7 cellular contexts compared by ENCODE assay signal in the genomic region with DNA sequence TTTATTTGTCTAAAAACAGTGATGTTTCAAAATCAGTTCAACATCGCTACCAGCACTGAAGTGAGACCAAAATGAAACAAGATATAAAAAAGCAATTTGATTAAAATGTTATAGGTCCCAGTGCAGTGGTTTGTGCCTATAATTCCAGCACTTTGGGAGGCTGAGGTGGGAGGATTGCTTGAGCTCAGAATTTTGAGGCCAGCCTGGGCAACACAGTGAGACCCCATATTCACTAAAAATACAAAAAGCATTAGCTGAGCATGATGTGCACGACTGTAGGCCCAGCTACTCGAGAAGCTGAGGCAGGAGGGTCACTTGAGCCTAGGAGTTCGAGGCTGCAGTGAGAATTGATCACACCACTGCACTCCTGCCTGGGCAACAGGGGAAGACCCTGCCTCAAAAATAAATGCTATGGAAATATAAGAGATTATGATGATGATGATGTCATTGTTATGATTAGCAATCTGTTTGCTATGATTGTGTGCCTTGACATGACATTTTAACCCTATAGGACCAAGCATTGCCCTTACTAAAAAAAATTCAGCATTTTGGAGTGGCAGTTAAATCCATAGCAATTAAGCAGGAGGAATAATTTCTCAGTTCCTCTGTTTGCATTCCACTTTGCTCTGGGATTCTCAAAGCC.
DNase-seq lines count a peak whose midpoint lies in the region; ATAC-seq, FAIRE-seq and TF ChIP-seq lines count a peak whose summit lies in the region.
"Not testable (repeated sequence)": the region's sequence is repeated elsewhere in the genome, so short reads cannot be mapped to it uniquely, and the experiment has no call there.

No MANE protein-coding gene starts in this region.

- not testable (repeated sequence) for H4K5ac ChIP-seq in H1 (ENCODE audit: insufficient read length, low read depth, low read length)

- not testable (repeated sequence) for H2BK5ac ChIP-seq in H1 (ENCODE audit: low read depth, low read length)

- not testable (repeated sequence) for TF ChIP-seq CTCF in CD8-positive, alpha-beta T cell (IDR thresholded peaks at IDR 0.05); WTC11 (IDR thresholded peaks at IDR 0.05); GM12878 (IDR thresholded peaks at IDR 0.05 in 2 of 3, conservative IDR thresholded peaks at IDR 0.05 in 1 of 3; ENCODE audit: control insufficient read depth in 2 of 3, extremely low read depth in 1 of 3, insufficient read depth in 1 of 3, low read depth in 3 of 3, low read length in 3 of 3); H1 (IDR thresholded peaks at IDR 0.05; ENCODE audit: control extremely low read depth in 1 of 3, insufficient read depth in 1 of 3, low read depth in 1 of 3, low read length in 3 of 3); HepG2 (CRISPR knock-in tag; IDR thresholded peaks at IDR 0.05)

- H3K4me2 ChIP-seq in GM12878 (ENCODE audit: control insufficient read depth, insufficient read depth); H1 (ENCODE audit: insufficient read depth in 1 of 2, low read depth in 2 of 2, low read length in 2 of 2); HepG2 (ENCODE audit: low read depth, low read length): not testable (repeated sequence)

- in situ Hi-C loops in GM12878 (cut with MboI); HepG2 (cut with HindIII; ENCODE audit: extremely low pct_ligation_motif_present, low pct_unique_long_range_greater_than_20kb): not testable (repeated sequence)

- not testable (repeated sequence) for H2BK20ac ChIP-seq in H1 (ENCODE audit: low read length)

- FAIRE-seq in H54 (lab: Jason Lieb, UNC): peak; percentile 64
- FAIRE-seq in GM12878 (lab: Jason Lieb, UNC); HepG2 (lab: Jason Lieb, UNC): not testable (repeated sequence)
- peak; percentile 52 for FAIRE-seq in H1 (lab: Jason Lieb, UNC)

- H2AK5ac ChIP-seq in H1 (ENCODE audit: low read depth, low read length): not testable (repeated sequence)

- H2AFZ ChIP-seq in GM12878 (ENCODE audit: control insufficient read depth, low read depth, low read length); H1 (ENCODE audit: low read length); HepG2 (ENCODE audit: low read length): not testable (repeated sequence)

- not testable (repeated sequence) for H3K79me2 ChIP-seq in GM12878 (ENCODE audit: control insufficient read depth, insufficient read depth, low read length); H1 (ENCODE audit: control insufficient read depth in 1 of 2, insufficient read depth in 2 of 2, low read length in 2 of 2); HepG2 (ENCODE audit: insufficient read depth, low read length)

- not testable (repeated sequence) for H3K4me1 Mint-ChIP-seq in CD8-positive, alpha-beta T cell (ENCODE audit: low read depth); stimulated activated effector memory CD8-positive, alpha-beta T cell treated with anti-CD3 and anti-CD28 coated beads, Interleukin-12 subunit alpha, Interleukin-12 subunit beta, amount 100 ng/mL, for 72 hours
- H3K4me1 Mint-ChIP-seq in WTC11: peaks cover 13% of the 10 kb centered on the region

- H4K20me1 ChIP-seq in GM12878 (ENCODE audit: control insufficient read depth, insufficient read depth); H1 (replicated peaks in 1 of 2; ENCODE audit: control insufficient read depth in 1 of 2, insufficient read depth in 2 of 2, low read length in 2 of 2); HepG2 (ENCODE audit: insufficient read depth, low read length): not testable (repeated sequence)

- H3K23me2 ChIP-seq in H1 (ENCODE audit: low read depth, low read length): not testable (repeated sequence)

- not testable (repeated sequence) for H3K9ac ChIP-seq in GM12878 (ENCODE audit: control insufficient read depth, insufficient read depth, low read length); H1 (replicated peaks in 1 of 4; ENCODE audit: extremely low read depth in 1 of 4, low read depth in 3 of 4, low read length in 3 of 4); HepG2 (ENCODE audit: insufficient read depth, low read depth, low read length)

- 25% methylated on average over 4 of the region's 4 CpGs for WGBS in GM12878 (ENCODE audit: insufficient coverage, insufficient replicate concordance, low lambda C conversion rate, missing lambda C conversion rate)
- 95% methylated on average over 4 of the region's 4 CpGs; no CpG with 5 or more reads in 1 of the 2 experiments for WGBS in H1 (ENCODE audit: extremely low coverage in 1 of 2, insufficient coverage in 1 of 2, insufficient read length in 1 of 2, insufficient replicate concordance in 2 of 2, low coverage in 1 of 2, low lambda C conversion rate in 2 of 2, missing lambda C conversion rate in 1 of 2), 2 experiments
- WGBS in HepG2 (ENCODE audit: low lambda C conversion rate): 12% methylated on average over 4 of the region's 4 CpGs

- ATAC-seq in CD8-positive, alpha-beta T cell; WTC11; GM12878; HepG2; stimulated activated effector memory CD8-positive, alpha-beta T cell treated with anti-CD3 and anti-CD28 coated beads, Interleukin-12 subunit alpha, Interleukin-12 subunit beta, amount 100 ng/mL, for 72 hours: not testable (repeated sequence)

- H3K27ac Mint-ChIP-seq in CD8-positive, alpha-beta T cell; WTC11: not testable (repeated sequence)
- peak overlapping the region; percentile 78 for H3K27ac Mint-ChIP-seq in stimulated activated effector memory CD8-positive, alpha-beta T cell treated with anti-CD3 and anti-CD28 coated beads, Interleukin-12 subunit alpha, Interleukin-12 subunit beta, amount 100 ng/mL, for 72 hours

- not testable (repeated sequence) for H3K18ac ChIP-seq in H1 (ENCODE audit: extremely low read depth, low read length)

- not testable (repeated sequence) for DNase-seq in CD8-positive, alpha-beta T cell; H54 (ENCODE audit: insufficient read length, low spot score); WTC11 (ENCODE audit: low spot score); GM12878 (ENCODE audit: low read depth, low spot score); H1 (ENCODE audit: low read depth in 1 of 2, low spot score in 2 of 2); HepG2 (ENCODE audit: low spot score); stimulated activated effector memory CD8-positive, alpha-beta T cell treated with anti-CD3 and anti-CD28 coated beads, Interleukin-12 subunit alpha, Interleukin-12 subunit beta, amount 100 ng/mL, for 72 hours (ENCODE audit: low spot score in 2 of 2)

- not testable (repeated sequence) for H2BK12ac ChIP-seq in H1 (ENCODE audit: low read depth, low read length)

- not testable (repeated sequence) for H3K9me3 Mint-ChIP-seq in CD8-positive, alpha-beta T cell; WTC11; stimulated activated effector memory CD8-positive, alpha-beta T cell treated with anti-CD3 and anti-CD28 coated beads, Interleukin-12 subunit alpha, Interleukin-12 subunit beta, amount 100 ng/mL, for 72 hours

- not testable (repeated sequence) for H3K4ac ChIP-seq in H1 (replicated peaks; ENCODE audit: insufficient read length, low read depth, low read length)

- H4K8ac ChIP-seq in H1 (ENCODE audit: extremely low read depth, insufficient read depth, low read length): not testable (repeated sequence)

- H3K4me3 Mint-ChIP-seq in CD8-positive, alpha-beta T cell: peak overlapping the region; percentile 22
- H3K4me3 Mint-ChIP-seq in WTC11: not testable (repeated sequence)
- H3K4me3 Mint-ChIP-seq in stimulated activated effector memory CD8-positive, alpha-beta T cell treated with anti-CD3 and anti-CD28 coated beads, Interleukin-12 subunit alpha, Interleukin-12 subunit beta, amount 100 ng/mL, for 72 hours: peak overlapping the region; percentile 61

- not testable (repeated sequence) for TF ChIP-seq POLR2A in H54 (IDR thresholded peaks at IDR 0.05; ENCODE audit: low read depth, low read length); GM12878 (IDR thresholded peaks at IDR 0.05; ENCODE audit: low read depth, low read length); H1 (IDR thresholded peaks at IDR 0.05; ENCODE audit: control extremely low read depth in 1 of 2, low read depth in 2 of 2, low read length in 2 of 2); HepG2 (IDR thresholded peaks at IDR 0.05; ENCODE audit: insufficient read depth in 1 of 2, low read depth in 2 of 2, low read length in 2 of 2)

- RAD21 ChIA-PET in GM12878 (lab: Charles Lee; ENCODE audit: unreplicated experiment): not testable (repeated sequence)

- not testable (repeated sequence) for H3K27me3 ChIP-seq in CD8-positive, alpha-beta T cell (ENCODE audit: insufficient read depth, low read length); GM12878 (replicated peaks in 1 of 2; ENCODE audit: control insufficient read depth in 2 of 2, insufficient read depth in 2 of 2, low read length in 1 of 2); H1 (replicated peaks in 1 of 4; ENCODE audit: control insufficient read depth in 3 of 4, extremely low read depth in 1 of 4, insufficient read depth in 3 of 4, low read length in 3 of 4); HepG2 (ENCODE audit: control insufficient read depth in 1 of 2, insufficient read depth in 2 of 2, low read length in 2 of 2)

- not testable (repeated sequence) for H3K14ac ChIP-seq in H1 (ENCODE audit: insufficient read length)

- intact Hi-C loops in CD8-positive, alpha-beta T cell (cut with DNase I, micrococcal nuclease): loop anchor here in 1 of 2 experiments (5.0 kb wide), 1 partner anchor 32 kb away; no protein-coding TSS in a partner anchor
- intact Hi-C loops in GM12878 (cut with micrococcal nuclease; ENCODE audit: unreplicated experiment); HepG2 (cut with micrococcal nuclease; ENCODE audit: unreplicated experiment): not testable (repeated sequence)

- H2BK15ac ChIP-seq in H1 (ENCODE audit: low read length): not testable (repeated sequence)

- POLR2A ChIA-PET in CD8-positive, alpha-beta T cell (lab: Charles Lee); WTC11 (lab: Charles Lee); GM12878 (lab: Charles Lee); H1 (lab: Charles Lee; ENCODE audit: partially characterized antibody); HepG2 (lab: Yijun Ruan, JAX): not testable (repeated sequence)

- CTCF ChIA-PET in CD8-positive, alpha-beta T cell (lab: Charles Lee); GM12878 (lab: Yijun Ruan, JAX); HepG2 (lab: Yijun Ruan, JAX; ENCODE audit: low intra/inter-chr PET ratio, low total read pairs): not testable (repeated sequence)
- CTCF ChIA-PET in WTC11 (lab: Charles Lee): interaction anchor here (1.6 kb wide), 1 partner anchor 98 kb away, joined by 4 read pairs; no protein-coding TSS in a partner anchor
- CTCF ChIA-PET in H1 (lab: Charles Lee; ENCODE audit: partially characterized antibody): interaction anchor here (1.3 kb wide), 1 partner anchor 54 kb away, joined by 3 read pairs; no protein-coding TSS in a partner anchor

- not testable (repeated sequence) for H3K9me3 ChIP-seq in CD8-positive, alpha-beta T cell (ENCODE audit: low read length); GM12878 (replicated peaks; ENCODE audit: control insufficient read depth, insufficient read depth, low read length); H1 (ENCODE audit: insufficient read depth in 2 of 2, low read depth in 1 of 2, low read length in 1 of 2); HepG2 (ENCODE audit: low read length)

- BruUV-seq in GM12878 (replicated peaks; lab: Mats Ljungman, UMichigan); HepG2 (replicated peaks; lab: Mats Ljungman, UMichigan): not testable (repeated sequence)

- not testable (repeated sequence) for H3K56ac ChIP-seq in H1 (replicated peaks; ENCODE audit: insufficient read length, low read depth, low read length)

- not testable (repeated sequence) for H3K79me1 ChIP-seq in H1 (ENCODE audit: low read depth, low read length)

- not testable (repeated sequence) for TF ChIP-seq EP300 in GM12878 (IDR thresholded peaks at IDR 0.05; ENCODE audit: borderline replicate concordance in 1 of 2, control insufficient read depth in 1 of 2, low read depth in 2 of 2, low read length in 2 of 2); H1 (IDR thresholded peaks at IDR 0.05; ENCODE audit: borderline replicate concordance in 1 of 2, low read depth in 2 of 2, low read length in 2 of 2); HepG2 (IDR thresholded peaks at IDR 0.05; ENCODE audit: low read depth in 2 of 2, low read length in 2 of 2); HepG2 (CRISPR knock-in tag; IDR thresholded peaks at IDR 0.05; ENCODE audit: borderline replicate concordance)

- not testable (repeated sequence) for H3K36me3 Mint-ChIP-seq in CD8-positive, alpha-beta T cell; WTC11
- peaks cover 75% of the 10 kb centered on the region for H3K36me3 Mint-ChIP-seq in stimulated activated effector memory CD8-positive, alpha-beta T cell treated with anti-CD3 and anti-CD28 coated beads, Interleukin-12 subunit alpha, Interleukin-12 subunit beta, amount 100 ng/mL, for 72 hours

- not testable (repeated sequence) for H4K91ac ChIP-seq in H1 (replicated peaks; ENCODE audit: insufficient read length, low read length)

- H2BK120ac ChIP-seq in H1 (replicated peaks; ENCODE audit: low read depth, low read length): not testable (repeated sequence)

- H3K23ac ChIP-seq in H1 (ENCODE audit: insufficient read length): not testable (repeated sequence)

- H3K36me3 ChIP-seq in CD8-positive, alpha-beta T cell (ENCODE audit: insufficient read depth, low read length); GM12878 (ENCODE audit: control insufficient read depth in 2 of 2, insufficient read depth in 2 of 2, low read length in 1 of 2); H1 (ENCODE audit: control insufficient read depth in 2 of 4, insufficient read depth in 4 of 4, low read length in 3 of 4); HepG2 (replicated peaks in 1 of 2; ENCODE audit: control insufficient read depth in 1 of 2, insufficient read depth in 2 of 2, low read length in 2 of 2): not testable (repeated sequence)

- SMC1A ChIA-PET in GM12878 (lab: Charles Lee; ENCODE audit: uncharacterized antibody, unreplicated experiment): not testable (repeated sequence)

- not testable (repeated sequence) for H3K27me3 Mint-ChIP-seq in CD8-positive, alpha-beta T cell (ENCODE audit: low read depth); WTC11 (ENCODE audit: low read depth)

- not testable (repeated sequence) for H3K4me3 ChIP-seq in CD8-positive, alpha-beta T cell (ENCODE audit: low read depth, low read length); GM12878; H1 (ENCODE audit: extremely low read depth in 1 of 4, insufficient read depth in 2 of 4, low read depth in 3 of 4, low read length in 4 of 4); HepG2 (replicated peaks in 1 of 3; ENCODE audit: insufficient read depth in 1 of 3, low read depth in 2 of 3, low read length in 3 of 3)

- not testable (repeated sequence) for H3K27ac ChIP-seq in CD8-positive, alpha-beta T cell (ENCODE audit: low read depth, low read length); GM12878 (ENCODE audit: control insufficient read depth, insufficient read depth); H1 (ENCODE audit: low read depth, low read length); HepG2 (ENCODE audit: extremely low read length, insufficient read depth, low read length)

- not testable (repeated sequence) for TF ChIP-seq RAD21 in GM12878 (IDR thresholded peaks at IDR 0.05; ENCODE audit: insufficient read depth, low read depth, low read length); H1 (IDR thresholded peaks at IDR 0.05 in 1 of 2, conservative IDR thresholded peaks at IDR 0.05 in 1 of 2; ENCODE audit: low read depth in 2 of 2, low read length in 2 of 2); HepG2 (CRISPR knock-in tag; IDR thresholded peaks at IDR 0.05)

- H3K4me1 ChIP-seq in CD8-positive, alpha-beta T cell (ENCODE audit: insufficient read depth, low read length); GM12878 (ENCODE audit: control insufficient read depth, insufficient read depth, low read length); H1 (replicated peaks in 1 of 4; ENCODE audit: control insufficient read depth in 3 of 4, insufficient read depth in 4 of 4, low read length in 3 of 4); HepG2 (ENCODE audit: insufficient read depth, low read length): not testable (repeated sequence)
